Comparison of ENCODE assay signal across 9 cellular contexts in the genomic region with DNA sequence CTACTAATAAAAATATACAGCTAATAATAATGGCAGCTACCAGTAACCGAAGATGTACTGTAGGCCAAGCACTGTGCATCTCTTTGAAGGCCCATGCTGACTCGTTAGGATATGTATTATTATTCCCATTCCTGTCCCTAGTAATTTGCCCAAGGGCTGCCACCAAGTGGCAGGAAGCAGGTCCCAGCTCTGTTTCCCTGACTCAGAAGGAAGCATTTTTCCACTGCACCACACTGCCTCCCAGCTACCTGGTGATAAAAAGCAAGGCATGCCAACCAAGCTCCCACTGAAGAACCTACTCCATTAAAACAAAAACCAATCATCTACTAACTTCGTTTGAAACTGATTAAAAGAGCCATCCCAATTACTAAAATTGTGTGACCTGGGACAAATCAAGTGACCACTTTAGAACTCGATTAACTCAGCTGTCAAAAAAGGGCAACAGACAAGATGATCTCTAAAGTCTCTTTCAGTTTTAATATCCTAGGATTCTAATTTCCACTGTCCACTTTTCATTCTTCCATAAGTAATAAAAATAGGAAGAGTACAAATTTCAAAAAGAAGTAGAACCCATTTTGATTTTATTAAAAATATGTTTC. TPM values are rescaled to one million over a fixed set of nuclear protein-coding genes. Genes with fewer than 3 reads are reported as not detected.
A peak's percentile ranks its signal among the peaks of the same experiment; 100 is the strongest.
DNase-seq lines count a peak whose midpoint lies in the region; ATAC-seq and TF ChIP-seq lines count a peak whose summit lies in the region.
"Had no signal": no experiment of that assay in that cellular context is flagged by ENCODE, and none has a peak within 500 bp of the region (broad histone marks: within the 10 kb centered on the region; RNA-seq: fewer than 3 reads in every experiment).

No MANE protein-coding gene starts in this region.

- TF ChIP-seq POLR2A in adrenal gland (IDR thresholded peaks at IDR 0.05) = no peak

- H4K20me1 ChIP-seq in hepatocyte (ENCODE audit: insufficient read depth, poor library complexity, severe bottlenecking) = no peaks in the 10 kb centered on the region

- H3K27me3 Mint-ChIP-seq in stimulated activated naive B cell treated with anti-CD40 and anti-IgM and Interleukin-4, amounts not matched to agents 10 μg/mL and 1 μg/mL and 100 μg/mL, for 72 hours = peaks cover 0 to 5% of the 10 kb centered on the region in 2 donors

- no peaks in the 10 kb centered on the region for H3K27me3 ChIP-seq in adrenal gland
- no peaks in the 10 kb centered on the region for H3K27me3 ChIP-seq in hepatocyte

- 26 to 36% (median 29%) methylated on average over 4 of the region's 4 CpGs for WGBS in adrenal gland, 4 donors
- WGBS in hepatocyte (ENCODE audit: low lambda C conversion rate, missing lambda C conversion rate) = 37% methylated on average over 4 of the region's 4 CpGs

- no peaks in the 10 kb centered on the region for H3K79me2 ChIP-seq in hepatocyte

- H3K9me3 ChIP-seq in adrenal gland (replicated peaks in 1 of 3) (no peaks in the 10 kb centered on the region), hepatocyte (ENCODE audit: low read depth) (no peaks in the 10 kb centered on the region)

- intact Hi-C loops in adrenal gland (cut with DNase I) = loop anchor here in 1 of 2 donors (10.0 kb wide), 1 partner anchor 233 kb away; no protein-coding TSS in a partner anchor

- H3K36me3 Mint-ChIP-seq in stimulated activated naive B cell treated with anti-CD40 and anti-IgM and Interleukin-4, amounts not matched to agents 10 μg/mL and 1 μg/mL and 100 μg/mL, for 72 hours = no peaks in the 10 kb centered on the region

- TF ChIP-seq CTCF in adrenal gland (IDR thresholded peaks at IDR 0.05) = peak; percentile 53 to 79 (median 61)
- TF ChIP-seq CTCF in hepatocyte (IDR thresholded peaks at IDR 0.05; ENCODE audit: poor library complexity) = peak; percentile 69

- DNase-seq in NCI-H1105 treated with DMSO at 0.1 percent for 48 hours (lab: John Stamatoyannopoulos, UW) = peak; percentile 48
- no peak for DNase-seq in NCI-H1105 (lab: John Stamatoyannopoulos, UW)
- DNase-seq in NCI-H2081 treated with DMSO at 0.1 percent for 48 hours (lab: John Stamatoyannopoulos, UW) = peak; percentile 65
- peak; percentile 28 to 85 (median 64) for DNase-seq in adrenal gland
- peak; percentile 86 for DNase-seq in hepatocyte (ENCODE audit: low spot score)
- peak; percentile 37 for DNase-seq in stromal cell of bone marrow (ENCODE audit: low read depth)
- no peak for DNase-seq in stimulated activated naive B cell treated with anti-CD40 and anti-IgM and Interleukin-4, amounts not matched to agents 10 μg/mL and 1 μg/mL and 100 μg/mL, for 72 hours

- H3K4me1 Mint-ChIP-seq in stimulated activated naive B cell treated with anti-CD40 and anti-IgM and Interleukin-4, amounts not matched to agents 10 μg/mL and 1 μg/mL and 100 μg/mL, for 72 hours = peaks cover 4 to 5% of the 10 kb centered on the region in 2 donors

- no peak overlapping the region for H2AFZ ChIP-seq in hepatocyte

- H3K9me2 ChIP-seq in hepatocyte (replicated peaks; ENCODE audit: insufficient read depth) = no peaks in the 10 kb centered on the region

- H3K36me3 ChIP-seq in adrenal gland (replicated peaks in 1 of 2) (no peaks in the 10 kb centered on the region), hepatocyte (replicated peaks; ENCODE audit: insufficient read depth, low read depth) (no peaks in the 10 kb centered on the region)

- H3K4me2 ChIP-seq in hepatocyte = no peak overlapping the region

- H3K4me3 ChIP-seq in adrenal gland = no peak overlapping the region
- no peak overlapping the region for H3K4me3 ChIP-seq in hepatocyte

- no peaks in the 10 kb centered on the region for H3K4me1 ChIP-seq in adrenal gland (replicated peaks in 1 of 2)
- no peaks in the 10 kb centered on the region for H3K4me1 ChIP-seq in hepatocyte (ENCODE audit: insufficient read depth)

- H3K9me3 Mint-ChIP-seq in stimulated activated naive B cell treated with anti-CD40 and anti-IgM and Interleukin-4, amounts not matched to agents 10 μg/mL and 1 μg/mL and 100 μg/mL, for 72 hours = no peaks in the 10 kb centered on the region

- H3K27ac ChIP-seq in adrenal gland (no peak overlapping the region), hepatocyte (no peak overlapping the region)

- ATAC-seq in stimulated activated naive B cell treated with anti-CD40 and anti-IgM and Interleukin-4, amounts not matched to agents 10 μg/mL and 1 μg/mL and 100 μg/mL, for 72 hours (replicated peaks) = no peak
- no peak for ATAC-seq in HG03442 (IDR thresholded peaks at IDR 0.05; ENCODE audit: unreplicated experiment)

- H3K27ac Mint-ChIP-seq in stimulated activated naive B cell treated with anti-CD40 and anti-IgM and Interleukin-4, amounts not matched to agents 10 μg/mL and 1 μg/mL and 100 μg/mL, for 72 hours = no peak overlapping the region
- H3K27ac Mint-ChIP-seq: B cell had no signal

- no peak overlapping the region for H3K4me3 Mint-ChIP-seq in stimulated activated naive B cell treated with anti-CD40 and anti-IgM and Interleukin-4, amounts not matched to agents 10 μg/mL and 1 μg/mL and 100 μg/mL, for 72 hours
- H3K4me3 Mint-ChIP-seq: B cell had no signal

RNA-seq across cellular contexts. Expression of a gene that starts 24.3 kb away (rescaled TPM):
- total RNA-seq in adrenal gland (10 to 100 TPM; 13.3 to 59.2 (median 36.7) TPM), hepatocyte (25.0 and 28.2 TPM in 2 replicates)
- polyA plus RNA-seq in adrenal gland (10 to 100 TPM in 1 of 3 donors, 1 to 10 TPM in 2; 6.8 to 26.5 (median 7.4) TPM), hepatocyte (11.2 and 14.8 TPM in 2 replicates)

Comparison
In these comparisons a context has a peak if more than half of its experiments do, and no peak if none do; other contexts are left out.
1. DNase-seq: peak in NCI-H1105 treated with DMSO at 0.1 percent for 48 hours (single experiment), NCI-H2081 treated with DMSO at 0.1 percent for 48 hours (single experiment), adrenal gland (7 of 7), hepatocyte (single experiment) and stromal cell of bone marrow (single experiment); none in NCI-H1105 (single experiment) and stimulated activated naive B cell treated with anti-CD40 and anti-IgM and Interleukin-4, amounts not matched to agents 10 μg/mL and 1 μg/mL and 100 μg/mL, for 72 hours (single experiment).